In genomic region chr22:22556578-22556977, GRCh38 we compare ENCODE assay signal across 20 cellular contexts. TPM values are rescaled to one million over a fixed set of nuclear protein-coding genes. Genes with fewer than 3 reads are reported as not detected.
DNase-seq lines count a peak whose midpoint lies in the region; ATAC-seq, FAIRE-seq and TF ChIP-seq lines count a peak whose summit lies in the region.
"Had no signal": no experiment of that assay in that cellular context is flagged by ENCODE, and none has a peak within 500 bp of the region (broad histone marks: within the 10 kb centered on the region; RNA-seq: fewer than 3 reads in every experiment).

No MANE protein-coding gene starts in this region.

- peak overlapping the region; percentile 93 for H3K27ac ChIP-seq in HL-60 (replicated peaks)
- peak overlapping the region; percentile 18 for H3K27ac ChIP-seq in brain microvascular endothelial cell
- no peak overlapping the region for H3K27ac ChIP-seq in psoas muscle
- H3K27ac ChIP-seq in small intestine (ENCODE audit: low read depth in 1 of 2, low read length in 1 of 2) = no peak overlapping the region

- ATAC-seq in psoas muscle = no peak
- ATAC-seq: HepG2 had no signal

- H3K9me3 ChIP-seq in psoas muscle = no peaks in the 10 kb centered on the region
- no peaks in the 10 kb centered on the region for H3K9me3 ChIP-seq in small intestine (ENCODE audit: control insufficient read depth, low read depth)
- H3K9me3 ChIP-seq: BE2C, Caco-2 had no signal

- H3K36me3 ChIP-seq in brain microvascular endothelial cell (replicated peaks) = no peaks in the 10 kb centered on the region
- no peaks in the 10 kb centered on the region for H3K36me3 ChIP-seq in psoas muscle (ENCODE audit: insufficient read depth in 1 of 2, low read depth in 1 of 2)
- no peaks in the 10 kb centered on the region for H3K36me3 ChIP-seq in small intestine (ENCODE audit: control insufficient read depth in 2 of 2, insufficient read depth in 2 of 2, low read length in 2 of 2)
- H3K36me3 ChIP-seq: BE2C had no signal

- no peaks in the 10 kb centered on the region for H3K4me1 ChIP-seq in psoas muscle
- H3K4me1 ChIP-seq in small intestine (ENCODE audit: control insufficient read depth in 2 of 2, insufficient read depth in 1 of 2, low read depth in 1 of 2, low read length in 1 of 2) = no peaks in the 10 kb centered on the region
- H3K4me1 ChIP-seq: Caco-2 had no signal

- no peak for TF ChIP-seq CTCF in HL-60 (IDR thresholded peaks at IDR 0.05; ENCODE audit: insufficient read depth, low read length)
- TF ChIP-seq CTCF in brain microvascular endothelial cell (IDR thresholded peaks at IDR 0.05; ENCODE audit: low read depth, low read length, missing control alignments) = no peak
- TF ChIP-seq CTCF in psoas muscle (IDR thresholded peaks at IDR 0.05) = no peak

- H3K27me3 ChIP-seq in HL-60 (ENCODE audit: insufficient read depth, poor library complexity, severe bottlenecking) (no peaks in the 10 kb centered on the region), brain microvascular endothelial cell (replicated peaks) (peaks cover 23% of the 10 kb centered on the region), psoas muscle (ENCODE audit: insufficient read depth in 3 of 3, low read length in 2 of 3) (no peaks in the 10 kb centered on the region), small intestine (ENCODE audit: control insufficient read depth in 2 of 2, insufficient read depth in 2 of 2, low read length in 2 of 2) (no peaks in the 10 kb centered on the region)
- H3K27me3 ChIP-seq: BE2C had no signal

- WGBS in psoas muscle, 3 donors = 87 to 89% (median 89%) methylated on average over 14 of the region's 14 CpGs
- WGBS in small intestine, 3 donors = 88 to 93% (median 88%) methylated on average over 14 of the region's 14 CpGs

- H3K4me3 ChIP-seq in HL-60 (replicated peaks; ENCODE audit: insufficient read depth, low read length) = peak overlapping the region; percentile 57
- H3K4me3 ChIP-seq in brain microvascular endothelial cell (ENCODE audit: low read depth, low read length) = no peak overlapping the region
- H3K4me3 ChIP-seq in psoas muscle = no peak overlapping the region
- no peak overlapping the region for H3K4me3 ChIP-seq in small intestine (ENCODE audit: low read depth in 1 of 2, low read length in 2 of 2)

- in situ Hi-C loops in brain microvascular endothelial cell (cut with HindIII; ENCODE audit: low pct_ligation_motif_present, low sequenced_read_pairs) = no loop called here

- no peak for FAIRE-seq in small intestine (lab: Jason Lieb, UNC)
- FAIRE-seq: D721Med, G401.6, GM12891, GM19239, H1, HepG2 had no signal

- DNase-seq in NCI-H82 (lab: John Stamatoyannopoulos, UW) (peak; percentile 32), NCI-H82 treated with DMSO at 0.1 percent for 48 hours (lab: John Stamatoyannopoulos, UW; ENCODE audit: unreplicated experiment) (no peak), HL-60 (ENCODE audit: low read depth in 1 of 2, low spot score in 1 of 2) (no peak), brain microvascular endothelial cell (no peak), psoas muscle (no peak), small intestine (no peak), NCI-H1436 (lab: John Stamatoyannopoulos, UW) (no peak)
- DNase-seq: 8988T; ACHN; BE2C; C1 segment of cervical spinal cord; Caco-2; CD4-positive, CD25-positive, alpha-beta regulatory T cell; H9 had no signal

- intact Hi-C loops in psoas muscle (cut with DNase I) = no loop called here

RNA-seq across cellular contexts. Expression of gene PRAME, which starts 2.5 kb away (rescaled TPM):
- total RNA-seq in psoas muscle = not detected
- polyA plus RNA-seq in psoas muscle = under 1 TPM in 1 of 3 donors, not detected in 2; 0.03 TPM
- polyA plus RNA-seq in small intestine = not detected
- total RNA-seq: Caco-2; CD4-positive, CD25-positive, alpha-beta regulatory T cell had no signal
- polyA plus RNA-seq: CD4-positive, CD25-positive, alpha-beta regulatory T cell had no signal

RNA-seq across cellular contexts. Expression of gene ZNF280A, which starts 36.5 kb away (rescaled TPM):
- not detected for total RNA-seq in psoas muscle
- polyA plus RNA-seq in psoas muscle (not detected), small intestine (not detected)
- total RNA-seq: CD4-positive, CD25-positive, alpha-beta regulatory T cell had no signal
- polyA plus RNA-seq: CD4-positive, CD25-positive, alpha-beta regulatory T cell had no signal

RNA-seq across cellular contexts. Expression of gene ZNF280B, which starts 48.0 kb away (rescaled TPM):
- total RNA-seq in psoas muscle = under 1 TPM; 0.10 to 0.54 (median 0.29) TPM
- polyA plus RNA-seq in psoas muscle (under 1 TPM; 0.06 to 0.23 (median 0.09) TPM), small intestine (under 1 TPM in 1 of 3 donors, not detected in 2; 0.31 TPM)

Comparison
In these comparisons a context has a peak if more than half of its experiments do, and no peak if none do; other contexts are left out.
1. H3K27ac ChIP-seq: peak in HL-60 (single experiment) and brain microvascular endothelial cell (single experiment); none in psoas muscle (single experiment) and small intestine (0 of 2).